ENCODE assay signal across 8 cellular contexts in the genomic region with DNA sequence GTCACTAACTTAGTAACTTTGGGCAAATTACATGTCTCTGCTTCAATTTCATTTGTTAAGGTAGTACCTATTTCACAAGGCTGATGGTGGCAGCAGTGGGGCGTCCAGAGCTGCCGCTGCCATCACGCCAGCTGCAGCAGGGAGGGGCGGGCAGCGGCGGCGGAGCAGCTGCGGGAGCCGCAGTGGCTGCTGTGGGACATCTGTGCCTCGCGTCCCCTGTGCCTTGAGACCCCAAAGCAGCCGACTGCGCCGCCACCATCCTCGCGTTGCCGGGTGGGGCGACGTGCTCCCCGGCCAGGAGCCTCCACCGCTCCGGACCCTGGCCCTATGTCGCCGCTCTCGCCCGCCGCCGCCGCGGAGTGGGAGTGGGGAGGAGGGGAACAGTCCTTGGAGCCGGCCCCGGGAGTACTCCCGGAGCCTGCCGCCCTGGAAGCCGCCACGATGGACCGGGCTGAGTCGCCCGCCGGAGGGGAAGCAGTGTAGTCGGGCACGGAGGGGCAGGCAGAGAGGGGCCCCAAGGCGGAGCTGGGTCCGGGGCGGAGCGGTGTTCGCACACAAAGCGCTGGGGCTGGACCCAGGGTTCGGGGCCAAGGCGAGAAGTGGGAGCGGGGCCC. TPM values are rescaled to one million over a fixed set of nuclear protein-coding genes. Genes with fewer than 3 reads are reported as not detected.
A peak's percentile ranks its signal among the peaks of the same experiment; 100 is the strongest.
DNase-seq lines count a peak whose midpoint lies in the region; ATAC-seq and TF ChIP-seq lines count a peak whose summit lies in the region.

No MANE protein-coding gene starts in this region.

- H3K36me3 ChIP-seq in NT2/D1 (ENCODE audit: insufficient read depth, insufficient read length, low read length): peaks cover 9% of the 10 kb centered on the region
- H3K36me3 ChIP-seq in subcutaneous abdominal adipose tissue (ENCODE audit: control insufficient read depth in 5 of 5, insufficient read depth in 5 of 5, low read length in 5 of 5): peaks cover 0 to 28% (median 13%) of the 10 kb centered on the region in 5 donors

- peak; percentile 34 for TF ChIP-seq CTCF in fibroblast of the aortic adventitia (IDR thresholded peaks at IDR 0.05; ENCODE audit: insufficient read depth, low read length)

- H3K36me3 Mint-ChIP-seq in naive thymus-derived CD8-positive, alpha-beta T cell: peaks cover 0 to 2% (median 0%) of the 10 kb centered on the region in 3 donors

- H3K4me1 ChIP-seq in NT2/D1 (ENCODE audit: insufficient read depth, insufficient read length) (peaks cover 2% of the 10 kb centered on the region), subcutaneous abdominal adipose tissue (ENCODE audit: control insufficient read depth in 5 of 5, insufficient read depth in 5 of 5, low read length in 5 of 5) (peaks cover 0 to 21% (median 15%) of the 10 kb centered on the region in 5 donors)

- H3K9me3 ChIP-seq in NT2/D1 (ENCODE audit: insufficient read depth, low read length) (peaks cover 12% of the 10 kb centered on the region; the same call in 1 of the 2 replicates), subcutaneous abdominal adipose tissue (ENCODE audit: control insufficient read depth in 5 of 5, low read length in 5 of 5) (no peaks in the 10 kb centered on the region)

- peaks cover 3 to 10% (median 9%) of the 10 kb centered on the region in 4 donors for H3K4me1 Mint-ChIP-seq in naive thymus-derived CD8-positive, alpha-beta T cell

- H3K4me3 ChIP-seq in NT2/D1 (ENCODE audit: insufficient read length, low read depth) (peak overlapping the region; percentile 91), fibroblast of the aortic adventitia (ENCODE audit: low read depth, low read length) (peak overlapping the region; percentile 70), subcutaneous abdominal adipose tissue (ENCODE audit: low read depth in 1 of 5, low read length in 5 of 5) (peak overlapping the region; percentile 50 to 92 (median 83))

- H3K27ac ChIP-seq in subcutaneous abdominal adipose tissue (ENCODE audit: low read depth, low read length): peak overlapping the region; percentile 86

- H3K27me3 ChIP-seq in NT2/D1 (ENCODE audit: insufficient read depth, insufficient read length): no peaks in the 10 kb centered on the region
- H3K27me3 ChIP-seq in subcutaneous abdominal adipose tissue (ENCODE audit: control insufficient read depth in 5 of 5, insufficient read depth in 4 of 5, low read length in 5 of 5): no peaks in the 10 kb centered on the region

- peak overlapping the region; percentile 79 to 89 (median 83) for H3K4me3 Mint-ChIP-seq in naive thymus-derived CD8-positive, alpha-beta T cell

- H3K9ac ChIP-seq in NT2/D1 (ENCODE audit: insufficient read length, low read depth) (peak overlapping the region; percentile 99), subcutaneous abdominal adipose tissue (ENCODE audit: low read length in 5 of 5) (peak overlapping the region in 4 of 5 donors; percentile 91 to 97 (median 92))

- H3K27ac Mint-ChIP-seq in naive thymus-derived CD8-positive, alpha-beta T cell: peak overlapping the region in 5 of 10 donors; percentile 7 to 65 (median 24)

- peak; percentile 72 for ATAC-seq in HG02678 (IDR thresholded peaks at IDR 0.05; ENCODE audit: unreplicated experiment)
- ATAC-seq in naive thymus-derived CD8-positive, alpha-beta T cell: peak; percentile 91 to 93

- H3K9me3 Mint-ChIP-seq in naive thymus-derived CD8-positive, alpha-beta T cell: no peaks in the 10 kb centered on the region

- POLR2A ChIA-PET in naive thymus-derived CD8-positive, alpha-beta T cell (lab: Charles Lee): interaction anchor here (0.6 to 1.2 kb wide), 3 partner anchors 15 to 422 kb away, joined by 3 to 4 read pairs (median 4); partner anchors contain the start of gene M6PR

- DNase-seq in DMS79 (lab: John Stamatoyannopoulos, UW) (peak; percentile 38), NT2/D1 (ENCODE audit: low read depth, low spot score) (peak; percentile 91), fibroblast of the aortic adventitia (ENCODE audit: low read depth) (peak; percentile 31), A172 (ENCODE audit: low spot score) (no peak)
- peak; percentile 36 for DNase-seq in activated T-helper 9 cell treated with anti-CD3 and anti-CD28 coated beads, Interleukin-2, amount 50 U/mL, for 16 hours (ENCODE audit: low read depth)
- DNase-seq in naive thymus-derived CD8-positive, alpha-beta T cell: peak; percentile 19 to 71 (median 44)

- peaks cover 0 to 2% (median 0%) of the 10 kb centered on the region in 5 donors for H3K27me3 Mint-ChIP-seq in naive thymus-derived CD8-positive, alpha-beta T cell

RNA-seq across cellular contexts. Expression of gene A2M, which starts 51.4 kb away (rescaled TPM):
- 0.54 and 10.6 TPM in 2 replicates for total RNA-seq in fibroblast of the aortic adventitia (ENCODE audit: low replicate concordance)
- 1 to 10 TPM in 1 of 2 experiments, under 1 TPM in 1; 0.36 to 1.5 TPM for total RNA-seq in naive thymus-derived CD8-positive, alpha-beta T cell
- polyA plus RNA-seq in naive thymus-derived CD8-positive, alpha-beta T cell: under 1 TPM in 1 of 3 donors, not detected in 2; 0.03 TPM
- not detected in 2 replicates for total RNA-seq in A172 (2014; rRNA removed; shearing (Covaris generic))
